In genomic region chr9:122904823-122905710, GRCh38 we compare ENCODE assay signal across 1 cellular context.
TF ChIP-seq lines count a peak whose summit lies in the region.

A gene with protein sequence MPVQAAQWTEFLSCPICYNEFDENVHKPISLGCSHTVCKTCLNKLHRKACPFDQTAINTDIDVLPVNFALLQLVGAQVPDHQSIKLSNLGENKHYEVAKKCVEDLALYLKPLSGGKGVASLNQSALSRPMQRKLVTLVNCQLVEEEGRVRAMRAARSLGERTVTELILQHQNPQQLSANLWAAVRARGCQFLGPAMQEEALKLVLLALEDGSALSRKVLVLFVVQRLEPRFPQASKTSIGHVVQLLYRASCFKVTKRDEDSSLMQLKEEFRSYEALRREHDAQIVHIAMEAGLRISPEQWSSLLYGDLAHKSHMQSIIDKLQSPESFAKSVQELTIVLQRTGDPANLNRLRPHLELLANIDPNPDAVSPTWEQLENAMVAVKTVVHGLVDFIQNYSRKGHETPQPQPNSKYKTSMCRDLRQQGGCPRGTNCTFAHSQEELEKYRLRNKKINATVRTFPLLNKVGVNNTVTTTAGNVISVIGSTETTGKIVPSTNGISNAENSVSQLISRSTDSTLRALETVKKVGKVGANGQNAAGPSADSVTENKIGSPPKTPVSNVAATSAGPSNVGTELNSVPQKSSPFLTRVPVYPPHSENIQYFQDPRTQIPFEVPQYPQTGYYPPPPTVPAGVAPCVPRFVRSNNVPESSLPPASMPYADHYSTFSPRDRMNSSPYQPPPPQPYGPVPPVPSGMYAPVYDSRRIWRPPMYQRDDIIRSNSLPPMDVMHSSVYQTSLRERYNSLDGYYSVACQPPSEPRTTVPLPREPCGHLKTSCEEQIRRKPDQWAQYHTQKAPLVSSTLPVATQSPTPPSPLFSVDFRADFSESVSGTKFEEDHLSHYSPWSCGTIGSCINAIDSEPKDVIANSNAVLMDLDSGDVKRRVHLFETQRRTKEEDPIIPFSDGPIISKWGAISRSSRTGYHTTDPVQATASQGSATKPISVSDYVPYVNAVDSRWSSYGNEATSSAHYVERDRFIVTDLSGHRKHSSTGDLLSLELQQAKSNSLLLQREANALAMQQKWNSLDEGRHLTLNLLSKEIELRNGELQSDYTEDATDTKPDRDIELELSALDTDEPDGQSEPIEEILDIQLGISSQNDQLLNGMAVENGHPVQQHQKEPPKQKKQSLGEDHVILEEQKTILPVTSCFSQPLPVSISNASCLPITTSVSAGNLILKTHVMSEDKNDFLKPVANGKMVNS (minus strand): TSS chr9:122905359. CDS start chr9:122897509, 7,850 bp downstream.

TF ChIP-seq in GM12878, 131 proteins besides CTCF, POLR2A, EP300 and RAD21 (continued from another document and continues in another):
- TF ChIP-seq, protein P1, sequence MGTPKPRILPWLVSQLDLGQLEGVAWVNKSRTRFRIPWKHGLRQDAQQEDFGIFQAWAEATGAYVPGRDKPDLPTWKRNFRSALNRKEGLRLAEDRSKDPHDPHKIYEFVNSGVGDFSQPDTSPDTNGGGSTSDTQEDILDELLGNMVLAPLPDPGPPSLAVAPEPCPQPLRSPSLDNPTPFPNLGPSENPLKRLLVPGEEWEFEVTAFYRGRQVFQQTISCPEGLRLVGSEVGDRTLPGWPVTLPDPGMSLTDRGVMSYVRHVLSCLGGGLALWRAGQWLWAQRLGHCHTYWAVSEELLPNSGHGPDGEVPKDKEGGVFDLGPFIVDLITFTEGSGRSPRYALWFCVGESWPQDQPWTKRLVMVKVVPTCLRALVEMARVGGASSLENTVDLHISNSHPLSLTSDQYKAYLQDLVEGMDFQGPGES (IDR thresholded peaks at IDR 0.05) = no peak
- TF ChIP-seq ATF3 (IDR thresholded peaks at IDR 0.05; ENCODE audit: borderline replicate concordance, extremely low read depth, low read depth, low read length) (peak; percentile 77; the same call in 1 of the 2 replicates), HDAC6 (IDR thresholded peaks at IDR 0.05; ENCODE audit: unreplicated experiment) (no peak), FOXK2 (IDR thresholded peaks at IDR 0.05) (no peak), KDM1A (IDR thresholded peaks at IDR 0.05; ENCODE audit: borderline replicate concordance) (no peak), CHD4 (IDR thresholded peaks at IDR 0.05) (no peak), SUPT20H (IDR thresholded peaks at IDR 0.05; ENCODE audit: borderline replicate concordance, control insufficient read depth, low read depth, low read length) (no peak), DPF2 (IDR thresholded peaks at IDR 0.05) (peak; percentile 86), ZNF622 (IDR thresholded peaks at IDR 0.05) (no peak), IRF4 (IDR thresholded peaks at IDR 0.05; ENCODE audit: low read depth, low read length) (0 out of 2 replicates have a peak, but pooled peaks have one; percentile 5), PAX8 (IDR thresholded peaks at IDR 0.05) (no peak), IKZF2 (IDR thresholded peaks at IDR 0.05) (peak; percentile 60 to 69), SRF (IDR thresholded peaks at IDR 0.05; ENCODE audit: low read depth in 2 of 2, low read length in 2 of 2) (no peak), SIX5 (IDR thresholded peaks at IDR 0.05; ENCODE audit: low read depth, low read length, severe bottlenecking) (peak; percentile 63), NR2C2 (IDR thresholded peaks at IDR 0.05; ENCODE audit: borderline replicate concordance, control insufficient read depth, insufficient read length, low read depth) (no peak), TCF12 (IDR thresholded peaks at IDR 0.05; ENCODE audit: low read depth, low read length) (no peak; the same call in 1 of the 2 replicates), RB1 (IDR thresholded peaks at IDR 0.05; ENCODE audit: borderline replicate concordance) (peak; percentile 80; the same call in 1 of the 2 replicates), NFIC (IDR thresholded peaks at IDR 0.05; ENCODE audit: low read depth, low read length) (no peak), SMARCA5 (IDR thresholded peaks at IDR 0.05) (0 out of 2 replicates have a peak, but pooled peaks have one; percentile 54), RBBP5 (conservative IDR thresholded peaks at IDR 0.05) (no peak), RFX5 (IDR thresholded peaks at IDR 0.05; ENCODE audit: low read depth, low read length) (no peak), NR2C1 (IDR thresholded peaks at IDR 0.05) (no peak; the same call in 1 of the 2 replicates), CHD1 (IDR thresholded peaks at IDR 0.05; ENCODE audit: low read depth, low read length) (peak; percentile 88), CHD2 (IDR thresholded peaks at IDR 0.05; ENCODE audit: borderline replicate concordance, low read depth, low read length) (peak; percentile 99), RUNX3 (IDR thresholded peaks at IDR 0.05; ENCODE audit: low read length) (0 out of 2 replicates have a peak, but pooled peaks have one; percentile 30), CREB1 (IDR thresholded peaks at IDR 0.05; ENCODE audit: low read depth) (peak; percentile 56; the same call in 1 of the 2 replicates), ZNF24 (IDR thresholded peaks at IDR 0.05) (0 out of 2 replicates have a peak, but pooled peaks have one; percentile 50), POLR2AphosphoS2 (IDR thresholded peaks at IDR 0.05; ENCODE audit: low read depth, low read length) (peak; percentile 66; the same call in 1 of the 2 replicates), EED (IDR thresholded peaks at IDR 0.05; ENCODE audit: low read depth) (0 out of 2 replicates have a peak, but pooled peaks have one; percentile 37), ZNF592 (IDR thresholded peaks at IDR 0.05) (no peak), ZNF274 (IDR thresholded peaks at IDR 0.05; ENCODE audit: insufficient read depth, insufficient read length) (no peak), TAF1 (IDR thresholded peaks at IDR 0.05; ENCODE audit: borderline replicate concordance, low read depth, low read length) (peak; percentile 53), YY1 (IDR thresholded peaks at IDR 0.05; ENCODE audit: low read depth, low read length) (peak; percentile 70), BMI1 (IDR thresholded peaks at IDR 0.05; ENCODE audit: borderline replicate concordance) (no peak), CREM (IDR thresholded peaks at IDR 0.05; ENCODE audit: low read depth) (peak; percentile 72), ZNF207 (IDR thresholded peaks at IDR 0.05; ENCODE audit: borderline replicate concordance) (peak; percentile 67; the same call in 1 of the 2 replicates), ETV6 (conservative IDR thresholded peaks at IDR 0.05 in 1 of 2, IDR thresholded peaks at IDR 0.05 in 1 of 2; ENCODE audit: borderline replicate concordance in 1 of 2, low read depth in 1 of 2) (no peak), ZBED1 (IDR thresholded peaks at IDR 0.05; ENCODE audit: borderline replicate concordance) (no peak), MTA2 (IDR thresholded peaks at IDR 0.05; ENCODE audit: low read depth) (no peak), STAT3 (IDR thresholded peaks at IDR 0.05; ENCODE audit: low read depth, low read length) (no peak), SMAD5 (IDR thresholded peaks at IDR 0.05; ENCODE audit: low read depth) (peak; percentile 45; the same call in 1 of the 2 replicates)
- TF ChIP-seq, protein P2, sequence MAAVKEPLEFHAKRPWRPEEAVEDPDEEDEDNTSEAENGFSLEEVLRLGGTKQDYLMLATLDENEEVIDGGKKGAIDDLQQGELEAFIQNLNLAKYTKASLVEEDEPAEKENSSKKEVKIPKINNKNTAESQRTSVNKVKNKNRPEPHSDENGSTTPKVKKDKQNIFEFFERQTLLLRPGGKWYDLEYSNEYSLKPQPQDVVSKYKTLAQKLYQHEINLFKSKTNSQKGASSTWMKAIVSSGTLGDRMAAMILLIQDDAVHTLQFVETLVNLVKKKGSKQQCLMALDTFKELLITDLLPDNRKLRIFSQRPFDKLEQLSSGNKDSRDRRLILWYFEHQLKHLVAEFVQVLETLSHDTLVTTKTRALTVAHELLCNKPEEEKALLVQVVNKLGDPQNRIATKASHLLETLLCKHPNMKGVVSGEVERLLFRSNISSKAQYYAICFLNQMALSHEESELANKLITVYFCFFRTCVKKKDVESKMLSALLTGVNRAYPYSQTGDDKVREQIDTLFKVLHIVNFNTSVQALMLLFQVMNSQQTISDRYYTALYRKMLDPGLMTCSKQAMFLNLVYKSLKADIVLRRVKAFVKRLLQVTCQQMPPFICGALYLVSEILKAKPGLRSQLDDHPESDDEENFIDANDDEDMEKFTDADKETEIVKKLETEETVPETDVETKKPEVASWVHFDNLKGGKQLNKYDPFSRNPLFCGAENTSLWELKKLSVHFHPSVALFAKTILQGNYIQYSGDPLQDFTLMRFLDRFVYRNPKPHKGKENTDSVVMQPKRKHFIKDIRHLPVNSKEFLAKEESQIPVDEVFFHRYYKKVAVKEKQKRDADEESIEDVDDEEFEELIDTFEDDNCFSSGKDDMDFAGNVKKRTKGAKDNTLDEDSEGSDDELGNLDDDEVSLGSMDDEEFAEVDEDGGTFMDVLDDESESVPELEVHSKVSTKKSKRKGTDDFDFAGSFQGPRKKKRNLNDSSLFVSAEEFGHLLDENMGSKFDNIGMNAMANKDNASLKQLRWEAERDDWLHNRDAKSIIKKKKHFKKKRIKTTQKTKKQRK (IDR thresholded peaks at IDR 0.05; ENCODE audit: low read depth, low read length) = no peak
- TF ChIP-seq, protein P3, sequence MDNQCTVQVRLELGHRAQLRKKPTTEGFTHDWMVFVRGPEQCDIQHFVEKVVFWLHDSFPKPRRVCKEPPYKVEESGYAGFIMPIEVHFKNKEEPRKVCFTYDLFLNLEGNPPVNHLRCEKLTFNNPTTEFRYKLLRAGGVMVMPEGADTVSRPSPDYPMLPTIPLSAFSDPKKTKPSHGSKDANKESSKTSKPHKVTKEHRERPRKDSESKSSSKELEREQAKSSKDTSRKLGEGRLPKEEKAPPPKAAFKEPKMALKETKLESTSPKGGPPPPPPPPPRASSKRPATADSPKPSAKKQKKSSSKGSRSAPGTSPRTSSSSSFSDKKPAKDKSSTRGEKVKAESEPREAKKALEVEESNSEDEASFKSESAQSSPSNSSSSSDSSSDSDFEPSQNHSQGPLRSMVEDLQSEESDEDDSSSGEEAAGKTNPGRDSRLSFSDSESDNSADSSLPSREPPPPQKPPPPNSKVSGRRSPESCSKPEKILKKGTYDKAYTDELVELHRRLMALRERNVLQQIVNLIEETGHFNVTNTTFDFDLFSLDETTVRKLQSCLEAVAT (IDR thresholded peaks at IDR 0.05) = peak; percentile 46; the same call in 1 of the 2 replicates
- TF ChIP-seq, protein P4, sequence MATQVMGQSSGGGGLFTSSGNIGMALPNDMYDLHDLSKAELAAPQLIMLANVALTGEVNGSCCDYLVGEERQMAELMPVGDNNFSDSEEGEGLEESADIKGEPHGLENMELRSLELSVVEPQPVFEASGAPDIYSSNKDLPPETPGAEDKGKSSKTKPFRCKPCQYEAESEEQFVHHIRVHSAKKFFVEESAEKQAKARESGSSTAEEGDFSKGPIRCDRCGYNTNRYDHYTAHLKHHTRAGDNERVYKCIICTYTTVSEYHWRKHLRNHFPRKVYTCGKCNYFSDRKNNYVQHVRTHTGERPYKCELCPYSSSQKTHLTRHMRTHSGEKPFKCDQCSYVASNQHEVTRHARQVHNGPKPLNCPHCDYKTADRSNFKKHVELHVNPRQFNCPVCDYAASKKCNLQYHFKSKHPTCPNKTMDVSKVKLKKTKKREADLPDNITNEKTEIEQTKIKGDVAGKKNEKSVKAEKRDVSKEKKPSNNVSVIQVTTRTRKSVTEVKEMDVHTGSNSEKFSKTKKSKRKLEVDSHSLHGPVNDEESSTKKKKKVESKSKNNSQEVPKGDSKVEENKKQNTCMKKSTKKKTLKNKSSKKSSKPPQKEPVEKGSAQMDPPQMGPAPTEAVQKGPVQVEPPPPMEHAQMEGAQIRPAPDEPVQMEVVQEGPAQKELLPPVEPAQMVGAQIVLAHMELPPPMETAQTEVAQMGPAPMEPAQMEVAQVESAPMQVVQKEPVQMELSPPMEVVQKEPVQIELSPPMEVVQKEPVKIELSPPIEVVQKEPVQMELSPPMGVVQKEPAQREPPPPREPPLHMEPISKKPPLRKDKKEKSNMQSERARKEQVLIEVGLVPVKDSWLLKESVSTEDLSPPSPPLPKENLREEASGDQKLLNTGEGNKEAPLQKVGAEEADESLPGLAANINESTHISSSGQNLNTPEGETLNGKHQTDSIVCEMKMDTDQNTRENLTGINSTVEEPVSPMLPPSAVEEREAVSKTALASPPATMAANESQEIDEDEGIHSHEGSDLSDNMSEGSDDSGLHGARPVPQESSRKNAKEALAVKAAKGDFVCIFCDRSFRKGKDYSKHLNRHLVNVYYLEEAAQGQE (IDR thresholded peaks at IDR 0.05; ENCODE audit: low read depth, low read length) = no peak
